ENCODE assay signal across 1 cellular context in the genomic region with DNA sequence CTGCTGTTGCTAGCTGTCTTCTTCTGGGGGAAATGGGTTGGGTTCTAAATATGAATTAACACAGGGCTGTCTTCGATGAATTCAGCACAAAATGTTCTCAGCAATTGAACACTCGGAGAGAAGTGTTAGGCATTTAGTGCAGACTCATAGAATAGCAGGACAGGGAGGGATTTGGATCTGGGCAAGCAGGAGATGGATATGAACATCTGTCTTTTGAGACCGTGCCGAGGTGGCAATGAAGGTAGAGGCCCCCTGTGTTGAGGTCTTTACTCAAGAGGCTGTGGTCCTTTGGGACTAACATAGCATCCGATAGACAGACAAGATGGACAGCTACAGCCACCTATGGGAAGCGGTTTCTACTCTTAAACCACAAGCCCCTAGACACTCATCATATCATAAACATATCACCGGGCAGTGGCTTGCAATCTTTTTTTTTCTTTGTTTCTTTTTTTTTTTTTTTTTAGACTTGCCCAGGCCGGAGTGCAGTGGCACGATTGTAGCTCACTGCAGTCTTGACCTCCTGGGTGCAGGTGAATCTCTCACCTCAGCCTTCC.
TF ChIP-seq lines count a peak whose summit lies in the region.

No MANE protein-coding gene starts in this region.

TF ChIP-seq in K562, 482 proteins besides CTCF, POLR2A, EP300 and RAD21 (continued from another document):
- TF ChIP-seq, protein P1, sequence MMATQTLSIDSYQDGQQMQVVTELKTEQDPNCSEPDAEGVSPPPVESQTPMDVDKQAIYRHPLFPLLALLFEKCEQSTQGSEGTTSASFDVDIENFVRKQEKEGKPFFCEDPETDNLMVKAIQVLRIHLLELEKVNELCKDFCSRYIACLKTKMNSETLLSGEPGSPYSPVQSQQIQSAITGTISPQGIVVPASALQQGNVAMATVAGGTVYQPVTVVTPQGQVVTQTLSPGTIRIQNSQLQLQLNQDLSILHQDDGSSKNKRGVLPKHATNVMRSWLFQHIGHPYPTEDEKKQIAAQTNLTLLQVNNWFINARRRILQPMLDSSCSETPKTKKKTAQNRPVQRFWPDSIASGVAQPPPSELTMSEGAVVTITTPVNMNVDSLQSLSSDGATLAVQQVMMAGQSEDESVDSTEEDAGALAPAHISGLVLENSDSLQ (IDR thresholded peaks at IDR 0.05) = peak; percentile 68
TF ChIP-seq in K562: peak in this region for 2.
